In the genomic region with DNA sequence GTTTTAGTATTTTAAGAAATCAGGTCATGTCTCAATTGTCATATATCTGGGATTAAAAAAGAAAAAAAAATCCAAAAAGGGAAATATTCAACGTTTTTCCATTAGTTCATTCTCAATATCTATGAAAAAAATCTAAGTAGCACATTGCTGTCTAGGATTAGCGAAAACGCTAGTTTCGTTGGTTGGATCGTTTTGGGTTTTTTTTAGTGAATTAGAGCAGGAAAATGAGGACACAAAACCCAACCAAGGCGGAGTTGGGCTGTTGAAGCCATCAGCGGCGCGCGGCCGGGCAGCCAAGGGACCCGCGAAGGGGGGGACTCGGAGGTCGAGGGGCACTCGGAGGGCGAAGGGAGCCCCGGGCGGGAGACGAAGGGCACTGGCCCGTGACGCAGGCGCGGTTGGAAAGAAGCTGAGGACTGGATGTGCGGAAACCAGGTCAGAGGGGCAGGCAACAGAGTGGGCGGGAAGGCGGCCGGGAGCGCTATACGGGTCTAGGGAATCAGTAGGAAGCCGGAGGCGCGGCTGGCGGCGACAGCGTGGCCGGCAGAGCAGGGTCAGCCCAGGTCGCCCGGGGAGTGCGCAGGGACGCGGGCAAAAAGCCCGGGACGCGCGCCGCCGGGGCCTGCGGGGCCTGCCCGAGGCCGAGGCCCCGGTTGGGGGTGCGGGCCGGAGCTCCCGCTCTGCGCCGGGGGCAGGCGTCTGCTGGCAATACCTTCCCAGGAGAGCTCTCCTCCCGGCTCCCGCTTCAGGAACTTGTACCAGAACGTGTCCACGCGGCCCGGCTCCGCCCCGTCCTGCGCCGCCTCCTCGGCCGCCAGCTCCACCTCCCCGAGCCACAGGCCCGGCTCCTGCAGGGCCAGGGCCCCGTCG, we compare ENCODE assay signal across 8 cellular contexts. TPM values are rescaled to one million over a fixed set of nuclear protein-coding genes. Genes with fewer than 3 reads are reported as not detected.
DNase-seq lines count a peak whose midpoint lies in the region; ATAC-seq and TF ChIP-seq lines count a peak whose summit lies in the region.

No MANE protein-coding gene starts in this region.

- peak overlapping the region; percentile 91 to 97 (median 94) for H3K4me3 Mint-ChIP-seq in brain

- ATAC-seq in HG03045 (IDR thresholded peaks at IDR 0.05; ENCODE audit: unreplicated experiment) = peak; percentile 80

- H3K27ac ChIP-seq in iPS-18a (ENCODE audit: low read length) = peak overlapping the region; percentile 78

- H3K4me1 Mint-ChIP-seq in brain = peaks cover 49% of the 10 kb centered on the region

- peaks cover 23% of the 10 kb centered on the region for H3K36me3 Mint-ChIP-seq in brain

- H3K27me3 ChIP-seq in iPS-18a (ENCODE audit: control insufficient read depth, insufficient read depth, low read length) = no peaks in the 10 kb centered on the region
- no peaks in the 10 kb centered on the region for H3K27me3 ChIP-seq in skeletal muscle satellite cell (ENCODE audit: control insufficient read depth, insufficient read depth, low read length)

- H3K9me3 ChIP-seq in iPS-18a (ENCODE audit: control insufficient read depth, low read depth, low read length) (no peaks in the 10 kb centered on the region), skeletal muscle satellite cell (replicated peaks; ENCODE audit: low read length) (no peaks in the 10 kb centered on the region)

- TF ChIP-seq CTCF in brain (conservative IDR thresholded peaks at IDR 0.05) = no peak

- no peaks in the 10 kb centered on the region for H3K27me3 Mint-ChIP-seq in brain

- H3K9me3 Mint-ChIP-seq in brain = peaks cover 6 to 17% (median 14%) of the 10 kb centered on the region in 5 experiments

- H3K9ac ChIP-seq in iPS-18a (ENCODE audit: low read length) (peak overlapping the region; percentile 96), skeletal muscle satellite cell (ENCODE audit: low read depth, low read length) (peak overlapping the region; percentile 91)

- DNase-seq in SIG-M5 treated with dmso at 0.1 percent for 504 hours (lab: John Stamatoyannopoulos, UW; ENCODE audit: unreplicated experiment) (peak; percentile 80), SIG-M5 (lab: John Stamatoyannopoulos, UW) (no peak), NCI-H2081 (lab: John Stamatoyannopoulos, UW) (peak; percentile 70 to 84), UCSD-AML1 (lab: John Stamatoyannopoulos, UW; ENCODE audit: unreplicated experiment) (peak; percentile 89)

- H3K4me2 ChIP-seq in skeletal muscle satellite cell (ENCODE audit: low read length) = peak overlapping the region; percentile 91

- H3K27ac Mint-ChIP-seq in brain = peak overlapping the region; percentile 93 to 99 (median 98)

- H3K36me3 ChIP-seq in iPS-18a (ENCODE audit: control insufficient read depth, low read depth, low read length) (no peaks in the 10 kb centered on the region), skeletal muscle satellite cell (ENCODE audit: insufficient read depth, low read length) (no peaks in the 10 kb centered on the region)

- H3K4me1 ChIP-seq in iPS-18a (ENCODE audit: control insufficient read depth, low read depth, low read length) (peaks cover 15% of the 10 kb centered on the region), skeletal muscle satellite cell (ENCODE audit: control insufficient read depth, insufficient read depth, low read length) (peaks cover 15% of the 10 kb centered on the region)

- H3K4me3 ChIP-seq in iPS-18a (ENCODE audit: low read length) = peak overlapping the region; percentile 77
- peak overlapping the region; percentile 94 for H3K4me3 ChIP-seq in skeletal muscle satellite cell (ENCODE audit: low read length)

RNA-seq across cellular contexts. Expression of a gene that starts 0.6 kb away (rescaled TPM):
- polyA plus RNA-seq in brain (ENCODE audit: insufficient read depth, low read depth, low replicate concordance) = 13.7 TPM
- total RNA-seq in skeletal muscle satellite cell (2012; rRNA removed) = 2.8 and 3.5 TPM in 2 replicates
